ENCODE assay signal across 20 cellular contexts in genomic region chr13:102280366-102280765, GRCh38.
"Had no signal": no experiment of that assay in that cellular context is flagged by ENCODE, and none has a peak within 500 bp of the region (broad histone marks: within the 10 kb centered on the region; RNA-seq: fewer than 3 reads in every experiment).

No MANE protein-coding gene starts in this region.

- ATAC-seq: effector memory CD8-positive, alpha-beta T cell; left lobe of liver; natural killer cell; sciatic nerve; stimulated activated naive CD8-positive, alpha-beta T cell treated with anti-CD3 and anti-CD28 coated beads, Interleukin-15, amount 100 ng/mL, for 72 hours; upper lobe of right lung had no signal

- DNase-seq: cortex of kidney; effector memory CD8-positive, alpha-beta T cell; hypothalamus; immature natural killer cell; natural killer cell; stimulated activated CD4-positive, alpha-beta T cell treated with anti-CD3 and anti-CD28 coated beads, Interleukin-12 subunit alpha, Interleukin-12 subunit beta, amount 100 ng/mL, for 4 hours; stimulated activated CD4-positive, alpha-beta T cell treated with anti-CD3 and anti-CD28 coated beads, Interleukin-1b, Interleukin-23, amount 100 ng/mL, for 48 hours; stimulated activated CD4-positive, alpha-beta T cell treated with anti-CD3 and anti-CD28 coated beads, Interleukin-4, amount 100 ng/mL, for 1 hour; stimulated activated CD8-positive, alpha-beta memory T cell treated with anti-CD3 and anti-CD28 coated beads, Interleukin-4, amount 100 ng/mL, for 48 hours; stimulated activated naive CD4-positive, alpha-beta T cell; stimulated activated naive CD8-positive, alpha-beta T cell treated with anti-CD3 and anti-CD28 coated beads, Interleukin-15, amount 100 ng/mL, for 72 hours; transverse colon; upper lobe of right lung had no signal

- H3K4me3 ChIP-seq: lung, right atrium auricular region, smooth muscle cell, suprapubic skin, transverse colon, upper lobe of right lung, vagina had no signal
